Comparison of ENCODE assay signal across 18 cellular contexts in genomic region chr15:48415036-48415886, GRCh38.
A peak's percentile ranks its signal among the peaks of the same experiment; 100 is the strongest.
DNase-seq lines count a peak whose midpoint lies in the region; ATAC-seq, FAIRE-seq and TF ChIP-seq lines count a peak whose summit lies in the region.
"Had no signal": no experiment of that assay in that cellular context is flagged by ENCODE, and none has a peak within 500 bp of the region (broad histone marks: within the 10 kb centered on the region; RNA-seq: fewer than 3 reads in every experiment).

No MANE protein-coding gene starts in this region.

- TF ChIP-seq POLR2A in prostate gland (IDR thresholded peaks at IDR 0.05) = no peak

- CTCF ChIA-PET in Panc1 (lab: Charles Lee) = no interaction called here

- H3K27me3 ChIP-seq in Panc1 (ENCODE audit: control insufficient read depth, insufficient read depth, low read length) (0 out of 2 replicates have a peak, but pooled peaks cover 2% of the 10 kb centered on the region), prostate gland (replicated peaks; ENCODE audit: insufficient read depth) (no peaks in the 10 kb centered on the region), small intestine (ENCODE audit: control insufficient read depth in 2 of 2, insufficient read depth in 2 of 2, low read length in 2 of 2) (no peaks in the 10 kb centered on the region)
- H3K27me3 ChIP-seq: SJCRH30 had no signal

- POLR2A ChIA-PET in Panc1 (lab: Charles Lee) = no interaction called here

- no TSS peak for BruUV-seq in Panc1 (replicated peaks; lab: Mats Ljungman, UMichigan)

- H3K27ac ChIP-seq in Panc1 (ENCODE audit: low read length) (no peak overlapping the region), prostate gland (peak overlapping the region; percentile 9 to 11), small intestine (ENCODE audit: low read depth in 1 of 2, low read length in 1 of 2) (no peak overlapping the region)
- H3K27ac ChIP-seq: SJCRH30 had no signal

- no peak for FAIRE-seq in small intestine (lab: Jason Lieb, UNC)
- FAIRE-seq: frontal cortex, GM12878, islet of Langerhans had no signal

- H3K9me3 ChIP-seq in Panc1 (ENCODE audit: control insufficient read depth, insufficient read depth, low read depth, low read length) = no peaks in the 10 kb centered on the region
- H3K9me3 ChIP-seq in prostate gland = no peaks in the 10 kb centered on the region
- no peaks in the 10 kb centered on the region for H3K9me3 ChIP-seq in small intestine (ENCODE audit: control insufficient read depth, low read depth)
- H3K9me3 ChIP-seq: SJCRH30 had no signal

- no peaks in the 10 kb centered on the region for H3K4me1 ChIP-seq in Panc1 (ENCODE audit: control insufficient read depth, insufficient read depth, low read length)
- no peaks in the 10 kb centered on the region for H3K4me1 ChIP-seq in prostate gland (replicated peaks)
- no peaks in the 10 kb centered on the region for H3K4me1 ChIP-seq in small intestine (ENCODE audit: control insufficient read depth in 2 of 2, insufficient read depth in 1 of 2, low read depth in 1 of 2, low read length in 1 of 2)
- H3K4me1 ChIP-seq: SJCRH30 had no signal

- no peak for ATAC-seq in Panc1
- peak; percentile 95 for ATAC-seq in esophagus mucosa
- ATAC-seq in GM21528 (IDR thresholded peaks at IDR 0.05; ENCODE audit: low FRiP score, unreplicated experiment) = no peak
- ATAC-seq: activated CD8-positive, alpha-beta T cell treated with anti-CD3 and anti-CD28 coated beads for 36 hours; activated T-helper 17 cell treated with anti-CD3 and anti-CD28 coated beads, Interleukin-2, amount 50 U/mL, for 72 hours had no signal

- H3K36me3 ChIP-seq in Panc1 (ENCODE audit: control insufficient read depth, insufficient read depth, low read length) (no peaks in the 10 kb centered on the region), prostate gland (peaks cover 0 to 3% of the 10 kb centered on the region in 2 donors), small intestine (ENCODE audit: control insufficient read depth in 2 of 2, insufficient read depth in 2 of 2, low read length in 2 of 2) (no peaks in the 10 kb centered on the region)

- H3K4me3 ChIP-seq in Panc1 (ENCODE audit: low read depth in 2 of 2, low read length in 2 of 2) (no peak overlapping the region), prostate gland (no peak overlapping the region), small intestine (ENCODE audit: low read depth in 1 of 2, low read length in 2 of 2) (no peak overlapping the region)
- H3K4me3 ChIP-seq: GM12878, SJCRH30 had no signal

- TF ChIP-seq CTCF in Panc1 (IDR thresholded peaks at IDR 0.05) = no peak
- no peak for TF ChIP-seq CTCF in prostate gland (IDR thresholded peaks at IDR 0.05)

- in situ Hi-C loops in Panc1 (cut with HindIII; ENCODE audit: low pct_unique_long_range_greater_than_20kb, low sequenced_read_pairs) = no loop called here

- DNase-seq in Daoy (ENCODE audit: low read depth) = peak; percentile 79
- peak; percentile 33 for DNase-seq in Panc1 (ENCODE audit: low read depth, low spot score)
- peak; percentile 53 for DNase-seq in prostate gland (ENCODE audit: low spot score)
- no peak for DNase-seq in small intestine
- no peak for DNase-seq in stimulated activated CD4-positive, alpha-beta T cell treated with anti-CD3 and anti-CD28 coated beads, Interleukin-15, amount 100 ng/mL, for 24 hours
- no peak for DNase-seq in NCI-H2196 (lab: John Stamatoyannopoulos, UW; ENCODE audit: unreplicated experiment)
- DNase-seq: activated CD8-positive, alpha-beta T cell treated with anti-CD3 and anti-CD28 coated beads for 36 hours; anterior cingulate cortex; C1 segment of cervical spinal cord; midbrain; occipital lobe; SJCRH30 had no signal

- intact Hi-C loops in Panc1 (cut with micrococcal nuclease; ENCODE audit: unreplicated experiment) (no loop called here), prostate gland (cut with DNase I) (no loop called here)

- 56% methylated on average over 15 of the region's 15 CpGs for WGBS in prostate gland
- WGBS in small intestine, 3 donors = 81 to 89% (median 85%) methylated on average over 15 of the region's 15 CpGs

Comparison
In these comparisons a context has a peak if more than half of its experiments do, and no peak if none do; other contexts are left out.
1. DNase-seq: peak in Daoy (single experiment), Panc1 (single experiment) and prostate gland (single experiment); none in small intestine (single experiment), stimulated activated CD4-positive, alpha-beta T cell treated with anti-CD3 and anti-CD28 coated beads, Interleukin-15, amount 100 ng/mL, for 24 hours (single experiment) and NCI-H2196 (single experiment).
2. H3K27ac ChIP-seq: peak in prostate gland (2 of 2); none in Panc1 (single experiment) and small intestine (0 of 2).